41 cellular contexts compared by ENCODE assay signal in the genomic region with DNA sequence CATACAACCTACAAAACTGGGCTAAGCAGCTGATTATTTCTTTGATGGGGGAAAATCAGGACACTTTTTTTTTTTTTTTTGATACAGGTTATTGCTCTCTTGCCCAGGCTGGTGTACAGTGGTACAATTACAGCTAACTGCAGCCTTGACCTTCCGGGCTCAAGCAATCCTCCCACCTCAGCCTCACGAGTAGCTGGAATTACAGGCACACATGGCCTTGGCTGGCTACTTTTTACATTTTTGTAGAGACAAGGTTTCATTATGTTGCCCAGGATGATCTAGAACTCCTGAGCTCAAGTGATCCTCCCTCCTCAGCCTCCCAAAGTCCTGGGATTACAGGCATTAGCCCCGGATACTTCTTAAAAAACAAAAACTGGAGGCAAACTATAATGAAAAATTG. TPM values are rescaled to one million over a fixed set of nuclear protein-coding genes. Genes with fewer than 3 reads are reported as not detected.
"Had no signal": no experiment of that assay in that cellular context is flagged by ENCODE, and none has a peak within 500 bp of the region (broad histone marks: within the 10 kb centered on the region; RNA-seq: fewer than 3 reads in every experiment).

No MANE protein-coding gene starts in this region.

- H3K27ac Mint-ChIP-seq: activated naive CD4-positive, alpha-beta T cell treated with anti-CD3 and anti-CD28 coated beads for 36 hours; activated naive CD4-positive, alpha-beta T cell treated with anti-CD3 and anti-CD28 coated beads, Interleukin-2, amount 10 ng/mL, durations not matched to agents 7 days and 5 days; activated naive CD4-positive, alpha-beta T cell treated with anti-CD3 and anti-CD28 coated beads, Interleukin-2, amount 50 U/mL, for 24 hours; activated naive CD4-positive, alpha-beta T cell treated with anti-CD3 and anti-CD28 coated beads, Interleukin-2, amount 50 U/mL, for 72 hours; activated naive CD8-positive, alpha-beta T cell; activated naive CD8-positive, alpha-beta T cell treated with anti-CD3 and anti-CD28 coated beads for 36 hours; activated naive CD8-positive, alpha-beta T cell treated with anti-CD3 and anti-CD28 coated beads, Interleukin-2, amount 10 ng/mL, durations not matched to agents 7 days and 5 days; activated naive CD8-positive, alpha-beta T cell treated with anti-CD3 and anti-CD28 coated beads, Interleukin-2, amount 50 U/mL, for 24 hours; activated T-cell treated with anti-CD3 and anti-CD28 coated beads, Interleukin-2, amount 50 U/mL, for 24 hours; activated T-cell treated with anti-CD3 and anti-CD28 coated beads, Interleukin-2, amount 50 U/mL, for 72 hours; activated T-helper 1 cell treated with anti-CD3 and anti-CD28 coated beads, Interleukin-12 subunit alpha, Interleukin-12 subunit beta, Interleukin-2, Interleukin-4 antibody, amounts not matched to agents 30 ng/mL and 10 ng/mL and 1 ng/mL, durations not matched to agents 14 hours and 24 hours and 36 hours; activated T-helper 17 cell treated with anti-CD3 and anti-CD28 coated beads, Interleukin-2, amount 50 U/mL, for 72 hours; activated T-helper 2 cell treated with anti-CD3 and anti-CD28 coated beads, Interferon-gamma antibody, Interleukin-2, Interleukin-4, amounts not matched to agents 10 μg/mL and 5 μg/mL and 100 μg/mL, durations not matched to agents 14 hours and 24 hours and 36 hours; brain had no signal

- H3K4me3 Mint-ChIP-seq: activated naive CD4-positive, alpha-beta T cell treated with anti-CD3 and anti-CD28 coated beads for 36 hours; activated naive CD4-positive, alpha-beta T cell treated with anti-CD3 and anti-CD28 coated beads, Interleukin-2, amount 10 ng/mL, durations not matched to agents 7 days and 5 days; activated naive CD4-positive, alpha-beta T cell treated with anti-CD3 and anti-CD28 coated beads, Interleukin-2, amount 50 U/mL, for 24 hours; activated naive CD8-positive, alpha-beta T cell; activated naive CD8-positive, alpha-beta T cell treated with anti-CD3 and anti-CD28 coated beads for 36 hours; activated naive CD8-positive, alpha-beta T cell treated with anti-CD3 and anti-CD28 coated beads, Interleukin-2, amount 10 ng/mL, durations not matched to agents 7 days and 5 days; activated naive CD8-positive, alpha-beta T cell treated with anti-CD3 and anti-CD28 coated beads, Interleukin-2, amount 50 U/mL, for 24 hours; activated T-cell treated with anti-CD3 and anti-CD28 coated beads, Interleukin-2, amount 50 U/mL, for 24 hours; activated T-cell treated with anti-CD3 and anti-CD28 coated beads, Interleukin-2, amount 50 U/mL, for 4 hours; activated T-cell treated with anti-CD3 and anti-CD28 coated beads, Interleukin-2, amount 50 U/mL, for 72 hours; activated T-helper 1 cell treated with anti-CD3 and anti-CD28 coated beads, Interleukin-12 subunit alpha, Interleukin-12 subunit beta, Interleukin-2, Interleukin-4 antibody, amounts not matched to agents 30 ng/mL and 10 ng/mL and 1 ng/mL, durations not matched to agents 14 hours and 24 hours and 36 hours; activated T-helper 17 cell treated with anti-CD3 and anti-CD28 coated beads, Interleukin-2, amount 50 U/mL, for 72 hours; brain; central memory CD8-positive, alpha-beta T cell had no signal

- ATAC-seq: activated naive CD4-positive, alpha-beta T cell treated with anti-CD3 and anti-CD28 coated beads, Interleukin-2, amount 50 U/mL, for 72 hours; activated naive CD8-positive, alpha-beta T cell treated with anti-CD3 and anti-CD28 coated beads, Interleukin-2, amount 50 U/mL, for 24 hours; activated T-cell treated with anti-CD3 and anti-CD28 coated beads, Interleukin-2, amount 50 U/mL, for 4 hours; activated T-cell treated with anti-CD3 and anti-CD28 coated beads, Interleukin-2, amount 50 U/mL, for 72 hours; activated T-helper 17 cell treated with anti-CD3 and anti-CD28 coated beads, Interleukin-2, amount 50 U/mL, for 72 hours; body of pancreas had no signal

- FAIRE-seq: astrocyte, bronchial epithelial cell had no signal

- H3K9me3 ChIP-seq: adrenal gland, ascending aorta, body of pancreas, breast epithelium had no signal

- H3K36me3 Mint-ChIP-seq: activated naive CD4-positive, alpha-beta T cell treated with anti-CD3 and anti-CD28 coated beads, Interleukin-2, amount 10 ng/mL, durations not matched to agents 7 days and 5 days; activated naive CD4-positive, alpha-beta T cell treated with anti-CD3 and anti-CD28 coated beads, Interleukin-2, amount 50 U/mL, for 24 hours; activated naive CD4-positive, alpha-beta T cell treated with anti-CD3 and anti-CD28 coated beads, Interleukin-2, amount 50 U/mL, for 72 hours; activated naive CD8-positive, alpha-beta T cell; activated naive CD8-positive, alpha-beta T cell treated with anti-CD3 and anti-CD28 coated beads for 36 hours; activated naive CD8-positive, alpha-beta T cell treated with anti-CD3 and anti-CD28 coated beads, Interleukin-2, amount 10 ng/mL, durations not matched to agents 7 days and 5 days; brain had no signal

- H3K4me1 ChIP-seq: adrenal gland, ascending aorta, breast epithelium had no signal

- H3K36me3 ChIP-seq: adrenal gland, ascending aorta, brain microvascular endothelial cell, breast epithelium, cardiac muscle cell had no signal

- H3K4me1 Mint-ChIP-seq: activated naive CD4-positive, alpha-beta T cell treated with anti-CD3 and anti-CD28 coated beads, Interleukin-2, amount 10 ng/mL, durations not matched to agents 7 days and 5 days; central memory CD8-positive, alpha-beta T cell had no signal

- H3K4me3 ChIP-seq: adrenal gland, ascending aorta, body of pancreas, breast epithelium, cardiac muscle cell had no signal

- H3K27ac ChIP-seq: adrenal gland, ascending aorta, body of pancreas, brain microvascular endothelial cell, breast epithelium, cardiac muscle cell had no signal

- DNase-seq: activated effector memory CD4-positive, alpha-beta T cell treated with anti-CD3 and anti-CD28 coated beads, Interleukin-2, amount 50 U/mL, for 16 hours; activated effector memory CD4-positive, alpha-beta T cell treated with Interleukin-2 at 50 U/mL for 16 hours; activated gamma-delta T cell; activated gamma-delta T cell treated with Interleukin-2 at 50 U/mL for 16 hours; activated naive CD4-positive, alpha-beta T cell; activated naive CD4-positive, alpha-beta T cell treated with anti-CD3 and anti-CD28 coated beads for 36 hours; activated naive CD4-positive, alpha-beta T cell treated with anti-CD3 and anti-CD28 coated beads, Interleukin-2, amount 10 ng/mL, durations not matched to agents 7 days and 5 days; activated naive CD4-positive, alpha-beta T cell treated with anti-CD3 and anti-CD28 coated beads, Interleukin-2, amount 50 U/mL, for 16 hours; activated naive CD4-positive, alpha-beta T cell treated with Interleukin-2 at 50 U/mL for 16 hours; activated naive CD8-positive, alpha-beta T cell treated with anti-CD3 and anti-CD28 coated beads for 36 hours; activated naive CD8-positive, alpha-beta T cell treated with anti-CD3 and anti-CD28 coated beads, Interleukin-2, amount 10 ng/mL, durations not matched to agents 7 days and 5 days; activated naive CD8-positive, alpha-beta T cell treated with anti-CD3 and anti-CD28 coated beads, Interleukin-2, amount 50 U/mL, for 24 hours; activated T-cell treated with anti-CD3 and anti-CD28 coated beads for 4 hours; activated T-cell treated with anti-CD3 and anti-CD28 coated beads, Interleukin-2, amount 50 U/mL, for 1 hour; activated T-cell treated with anti-CD3 and anti-CD28 coated beads, Interleukin-2, amount 50 U/mL, for 24 hours; activated T-cell treated with anti-CD3 and anti-CD28 coated beads, Interleukin-2, amount 50 U/mL, for 4 hours; activated T-cell treated with anti-CD3 and anti-CD28 coated beads, Interleukin-2, amount 50 U/mL, for 48 hours; activated T-cell treated with anti-CD3 and anti-CD28 coated beads, Interleukin-2, amount 50 U/mL, for 72 hours; amniotic stem cell; amygdala; anterior cingulate cortex; aorta; body of pancreas; brain microvascular endothelial cell; caudate nucleus; central memory CD4-positive, alpha-beta T cell; cerebellar nuclear complex had no signal

- H3K27me3 ChIP-seq: adrenal gland, ascending aorta, body of pancreas, brain microvascular endothelial cell, breast epithelium, cardiac muscle cell had no signal

- H3K9me3 Mint-ChIP-seq: activated naive CD4-positive, alpha-beta T cell treated with anti-CD3 and anti-CD28 coated beads for 36 hours; activated naive CD4-positive, alpha-beta T cell treated with anti-CD3 and anti-CD28 coated beads, Interleukin-2, amount 10 ng/mL, durations not matched to agents 7 days and 5 days; activated naive CD4-positive, alpha-beta T cell treated with anti-CD3 and anti-CD28 coated beads, Interleukin-2, amount 50 U/mL, for 24 hours; activated naive CD4-positive, alpha-beta T cell treated with anti-CD3 and anti-CD28 coated beads, Interleukin-2, amount 50 U/mL, for 72 hours; activated naive CD8-positive, alpha-beta T cell treated with anti-CD3 and anti-CD28 coated beads for 36 hours; activated naive CD8-positive, alpha-beta T cell treated with anti-CD3 and anti-CD28 coated beads, Interleukin-2, amount 10 ng/mL, durations not matched to agents 7 days and 5 days; activated naive CD8-positive, alpha-beta T cell treated with anti-CD3 and anti-CD28 coated beads, Interleukin-2, amount 50 U/mL, for 24 hours; activated T-cell treated with anti-CD3 and anti-CD28 coated beads, Interleukin-2, amount 50 U/mL, for 24 hours; activated T-cell treated with anti-CD3 and anti-CD28 coated beads, Interleukin-2, amount 50 U/mL, for 4 hours; activated T-cell treated with anti-CD3 and anti-CD28 coated beads, Interleukin-2, amount 50 U/mL, for 72 hours; activated T-helper 1 cell treated with anti-CD3 and anti-CD28 coated beads, Interleukin-12 subunit alpha, Interleukin-12 subunit beta, Interleukin-2, Interleukin-4 antibody, amounts not matched to agents 30 ng/mL and 10 ng/mL and 1 ng/mL, durations not matched to agents 14 hours and 24 hours and 36 hours; activated T-helper 17 cell treated with anti-CD3 and anti-CD28 coated beads, Interleukin-2, amount 50 U/mL, for 72 hours; activated T-helper 2 cell treated with anti-CD3 and anti-CD28 coated beads, Interferon-gamma antibody, Interleukin-2, Interleukin-4, amounts not matched to agents 10 μg/mL and 5 μg/mL and 100 μg/mL, durations not matched to agents 14 hours and 24 hours and 36 hours; brain; central memory CD8-positive, alpha-beta T cell had no signal

RNA-seq across cellular contexts. Expression of gene TMEM97, which starts 20.6 kb away (rescaled TPM):
- total RNA-seq: ascending aorta had no signal
